In the genomic region with DNA sequence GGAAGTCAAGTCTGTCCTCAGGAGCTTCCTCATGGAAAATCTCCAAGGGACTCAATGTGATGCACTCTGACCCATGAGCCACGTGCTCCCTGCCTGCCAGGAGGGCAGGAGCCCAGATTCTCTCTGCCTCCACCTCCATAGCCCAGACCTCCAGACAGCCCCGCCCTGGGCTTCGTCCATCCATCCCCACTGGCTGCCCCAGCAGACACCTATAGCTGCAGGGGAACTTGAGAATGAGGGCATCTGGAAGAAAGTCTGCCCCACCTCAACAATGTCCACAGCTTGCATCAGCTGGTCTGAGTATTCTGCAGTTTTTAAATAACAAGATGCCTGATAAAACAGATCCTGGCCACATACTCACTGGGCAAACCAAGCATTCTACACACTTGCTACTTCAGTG, we compare ENCODE assay signal across 14 cellular contexts.
DNase-seq lines count a peak whose midpoint lies in the region; TF ChIP-seq lines count a peak whose summit lies in the region.
"Had no signal": no experiment of that assay in that cellular context is flagged by ENCODE, and none has a peak within 500 bp of the region (broad histone marks: within the 10 kb centered on the region; RNA-seq: fewer than 3 reads in every experiment).

No MANE protein-coding gene starts in this region.

- peaks cover 6% of the 10 kb centered on the region for H3K9me3 Mint-ChIP-seq in endodermal cell

- no peak overlapping the region for H3K23ac ChIP-seq in trophoblast cell (ENCODE audit: low read length)

- no peak overlapping the region for H2BK12ac ChIP-seq in trophoblast cell (ENCODE audit: low read length)

- DNase-seq in endodermal cell (peak; percentile 38), trophoblast cell (peak in 1 of 2 donors; percentile 38), ureter (ENCODE audit: low spot score) (no peak), dedifferentiated amniotic fluid mesenchymal stem cell (ENCODE audit: extremely low spot score) (no peak), NCI-H2171 (lab: John Stamatoyannopoulos, UW) (no peak)
- DNase-seq: 8988T; ACHN; Calu3; CD4-positive, alpha-beta T cell; DMS 273 treated with DMSO at 0.1 percent for 48 hours; DMS79 had no signal

- H3K4ac ChIP-seq in trophoblast cell (ENCODE audit: low read depth, low read length), result no peak overlapping the region

- peak overlapping the region; percentile 26; the same call in 1 of the 2 replicates for H3K9ac ChIP-seq in ES-I3 (ENCODE audit: low read depth, low read length)
- no peak overlapping the region for H3K9ac ChIP-seq in HUES64 (ENCODE audit: low read depth, low read length)
- no peak overlapping the region for H3K9ac ChIP-seq in endodermal cell (ENCODE audit: extremely low read depth, low read length, poor library complexity, severe bottlenecking)
- H3K9ac ChIP-seq in trophoblast cell (ENCODE audit: low read length), result no peak overlapping the region
- H3K9ac ChIP-seq: BLaER1 treated with 17β-estradiol and CSF1 and Interleukin-3, amounts not matched to agents 10 nM and 100 nM had no signal

- H3K9me3 ChIP-seq in ES-I3 (ENCODE audit: control insufficient read depth, insufficient read depth, low read length) (no peaks in the 10 kb centered on the region), HUES64 (ENCODE audit: insufficient read depth, low read depth, low read length) (no peaks in the 10 kb centered on the region), endodermal cell (ENCODE audit: control insufficient read depth, low read length) (no peaks in the 10 kb centered on the region), trophoblast cell (ENCODE audit: insufficient read depth, low read depth, low read length) (no peaks in the 10 kb centered on the region)

- H3K4me2 ChIP-seq in trophoblast cell (ENCODE audit: low read length), result no peak overlapping the region
- H3K4me2 ChIP-seq: BLaER1 treated with 17β-estradiol and CSF1 and Interleukin-3, amounts not matched to agents 10 nM and 100 nM had no signal

- 96% methylated on average over 3 of the region's 3 CpGs for WGBS in HUES64
- 95% methylated on average over 3 of the region's 3 CpGs; no CpG with 5 or more reads in 1 of the 2 experiments for WGBS in endodermal cell (ENCODE audit: insufficient coverage in 1 of 2, insufficient read length in 1 of 2), 2 experiments
- WGBS in trophoblast cell (ENCODE audit: extremely low coverage, insufficient coverage, insufficient read length), result no CpG with 5 or more reads among the region's 3 CpGs

- H3K27me3 Mint-ChIP-seq in endodermal cell (ENCODE audit: insufficient read depth), result peaks cover 14% of the 10 kb centered on the region

- H3K4me3 Mint-ChIP-seq in endodermal cell, result peak overlapping the region; percentile 47
- H3K4me3 Mint-ChIP-seq: CD4-positive, alpha-beta T cell had no signal

- H4K12ac ChIP-seq in trophoblast cell (ENCODE audit: low read depth, low read length), result no peak overlapping the region

- H3K27ac ChIP-seq in HUES64 (ENCODE audit: low read depth, low read length), result no peak overlapping the region
- no peak overlapping the region for H3K27ac ChIP-seq in endodermal cell (ENCODE audit: low read depth, low read length)
- H3K27ac ChIP-seq in trophoblast cell (ENCODE audit: low read depth, low read length), result no peak overlapping the region
- H3K27ac ChIP-seq: BLaER1 treated with 17β-estradiol and CSF1 and Interleukin-3, amounts not matched to agents 10 nM and 100 nM had no signal

- H3K79me2 ChIP-seq in trophoblast cell (ENCODE audit: control insufficient read depth, insufficient read depth, low read length, poor library complexity), result no peaks in the 10 kb centered on the region

- H3K14ac ChIP-seq in trophoblast cell (ENCODE audit: low read length), result no peak overlapping the region

- H3K36me3 Mint-ChIP-seq in endodermal cell (ENCODE audit: low read depth), result no peaks in the 10 kb centered on the region

- no peaks in the 10 kb centered on the region for H3K79me1 ChIP-seq in trophoblast cell (ENCODE audit: low read length)

- H3K4me3 ChIP-seq in HUES64 (ENCODE audit: low read length), result 0 out of 2 replicates have a peak overlapping the region, but pooled peaks have one; percentile 5
- no peak overlapping the region for H3K4me3 ChIP-seq in endodermal cell (ENCODE audit: low read length)
- peak overlapping the region; percentile 13 for H3K4me3 ChIP-seq in trophoblast cell (ENCODE audit: low read depth, low read length)
- H3K4me3 ChIP-seq: BLaER1 treated with 17β-estradiol and CSF1 and Interleukin-3, amounts not matched to agents 10 nM and 100 nM had no signal

- H3K27me3 ChIP-seq in HUES64 (ENCODE audit: insufficient read depth, low read length) (no peaks in the 10 kb centered on the region), endodermal cell (ENCODE audit: control insufficient read depth, insufficient read depth, low read length, poor library complexity, severe bottlenecking) (no peaks in the 10 kb centered on the region), trophoblast cell (ENCODE audit: insufficient read depth, low read length) (no peaks in the 10 kb centered on the region)
- H3K27me3 ChIP-seq: BLaER1 treated with 17β-estradiol and CSF1 and Interleukin-3, amounts not matched to agents 10 nM and 100 nM had no signal

- no peak for TF ChIP-seq CTCF in endodermal cell (conservative IDR thresholded peaks at IDR 0.05)

- no peak overlapping the region for H2AK5ac ChIP-seq in trophoblast cell (ENCODE audit: low read length)

- no peak overlapping the region for H3K27ac Mint-ChIP-seq in endodermal cell
- H3K27ac Mint-ChIP-seq: CD4-positive, alpha-beta T cell had no signal

- H2BK120ac ChIP-seq in trophoblast cell (ENCODE audit: insufficient read depth, low read length, poor library complexity), result no peak overlapping the region

- H2AFZ ChIP-seq in trophoblast cell (ENCODE audit: insufficient read depth, low read length, poor library complexity), result no peak overlapping the region

- H3K36me3 ChIP-seq in ES-I3 (ENCODE audit: insufficient read depth, low read length) (no peaks in the 10 kb centered on the region), HUES64 (ENCODE audit: insufficient read depth, low read length) (no peaks in the 10 kb centered on the region), endodermal cell (ENCODE audit: control insufficient read depth, insufficient read depth, low read length) (no peaks in the 10 kb centered on the region), trophoblast cell (ENCODE audit: control insufficient read depth in 1 of 2, insufficient read depth in 2 of 2, low read length in 2 of 2) (no peaks in the 10 kb centered on the region)
- H3K36me3 ChIP-seq: BLaER1 treated with 17β-estradiol and CSF1 and Interleukin-3, amounts not matched to agents 10 nM and 100 nM had no signal

- H4K8ac ChIP-seq in trophoblast cell (ENCODE audit: low read depth, low read length), result no peak overlapping the region

- H3K18ac ChIP-seq in trophoblast cell (ENCODE audit: low read length), result no peak overlapping the region

- H2BK5ac ChIP-seq in trophoblast cell (ENCODE audit: low read depth, low read length, poor library complexity), result no peak overlapping the region

- H4K91ac ChIP-seq in trophoblast cell (ENCODE audit: low read depth, low read length), result no peak overlapping the region

- H3K4me1 ChIP-seq in ES-I3 (ENCODE audit: insufficient read depth, low read length) (peaks cover 4% of the 10 kb centered on the region; the same call in 1 of the 2 replicates), HUES64 (ENCODE audit: insufficient read depth, low read length) (peaks cover 4% of the 10 kb centered on the region; the same call in 1 of the 2 replicates), endodermal cell (ENCODE audit: control insufficient read depth, insufficient read depth, low read length) (no peaks in the 10 kb centered on the region), trophoblast cell (ENCODE audit: control insufficient read depth in 1 of 2, insufficient read depth in 2 of 2, low read length in 2 of 2) (no peaks in the 10 kb centered on the region)
- H3K4me1 ChIP-seq: BLaER1 treated with 17β-estradiol and CSF1 and Interleukin-3, amounts not matched to agents 10 nM and 100 nM had no signal

- no peaks in the 10 kb centered on the region for H3K4me1 Mint-ChIP-seq in endodermal cell
